ENCODE assay signal across 23 cellular contexts in genomic region chr7:523436-524336, GRCh38. TPM values are rescaled to one million over a fixed set of nuclear protein-coding genes. Genes with fewer than 3 reads are reported as not detected.
DNase-seq lines count a peak whose midpoint lies in the region; ATAC-seq and FAIRE-seq lines count a peak whose summit lies in the region.
"Had no signal": no experiment of that assay in that cellular context is flagged by ENCODE, and none has a peak within 500 bp of the region (broad histone marks: within the 10 kb centered on the region; RNA-seq: fewer than 3 reads in every experiment).

No MANE protein-coding gene starts in this region.

- peaks cover 9% of the 10 kb centered on the region for H3K4me1 Mint-ChIP-seq in memory B cell

- no peaks in the 10 kb centered on the region for H3K4me1 ChIP-seq in right cardiac atrium (ENCODE audit: control insufficient read depth, insufficient read depth, low read length)
- H3K4me1 ChIP-seq: foreskin keratinocyte had no signal

- H3K9me3 ChIP-seq in right cardiac atrium (ENCODE audit: control insufficient read depth, low read length), result no peaks in the 10 kb centered on the region
- H3K9me3 ChIP-seq: upper lobe of left lung had no signal

- H3K27ac ChIP-seq in right cardiac atrium (ENCODE audit: low read length), result peak overlapping the region; percentile 86
- H3K27ac ChIP-seq: foreskin keratinocyte, WERI-Rb-1 had no signal

- peak in 1 of 3 donors; percentile 56 for DNase-seq in right cardiac atrium
- DNase-seq in Right ventricle myocardium inferior (ENCODE audit: missing footprints), result no peak
- DNase-seq in SHP77 treated with DMSO at 0.1 percent for 48 hours (lab: John Stamatoyannopoulos, UW), result peak; percentile 70
- no peak for DNase-seq in memory B cell (ENCODE audit: low spot score in 2 of 2)
- DNase-seq in urothelium cell line (ENCODE audit: low spot score), result no peak
- no peak for DNase-seq in NCI-H2171 (lab: John Stamatoyannopoulos, UW)
- no peak for DNase-seq in MV-4-11 (lab: John Stamatoyannopoulos, UW)
- DNase-seq in posterior cingulate gyrus, result no peak
- DNase-seq: activated CD4-positive, alpha-beta T cell treated with anti-CD3 and anti-CD28 coated beads, Interleukin-2, amount 50 U/mL, for 4 hours; activated gamma-delta T cell; amniotic stem cell; caudate nucleus; CD8-positive, alpha-beta memory T cell; foreskin keratinocyte; HCEC 1CT; NCI-H1092 treated with DMSO at 0.1 percent for 48 hours; NCI-H69; PC-3; stimulated activated CD4-positive, alpha-beta T cell treated with anti-CD3 and anti-CD28 coated beads, Interleukin-2, amount 100 ng/mL, for 48 hours; stimulated activated naive CD8-positive, alpha-beta T cell treated with anti-CD3 and anti-CD28 coated beads, Interleukin-15, amount 100 ng/mL, for 72 hours; WERI-Rb-1 had no signal

- FAIRE-seq in urothelium cell line (lab: Jason Lieb, UNC), result peak; percentile 20

- H3K4me3 Mint-ChIP-seq in memory B cell, result peak overlapping the region; percentile 52
- H3K4me3 Mint-ChIP-seq: neural crest cell had no signal

- ATAC-seq in right cardiac atrium (no peak), Right ventricle myocardium inferior (no peak), memory B cell (ENCODE audit: low read depth) (no peak)
- ATAC-seq: foreskin keratinocyte; PC-3; stimulated activated naive CD8-positive, alpha-beta T cell treated with anti-CD3 and anti-CD28 coated beads, Interleukin-15, amount 100 ng/mL, for 72 hours had no signal

- no peaks in the 10 kb centered on the region for H3K9me3 Mint-ChIP-seq in memory B cell
- H3K9me3 Mint-ChIP-seq: neural crest cell; stimulated activated naive CD8-positive, alpha-beta T cell treated with anti-CD3 and anti-CD28 coated beads, Interleukin-15, amount 100 ng/mL, for 72 hours had no signal

- WGBS in right cardiac atrium, result 57% methylated on average over 25 of the region's 25 CpGs

- H3K27ac Mint-ChIP-seq in memory B cell, result no peak overlapping the region
- H3K27ac Mint-ChIP-seq: CD8-positive, alpha-beta memory T cell; stimulated activated naive CD8-positive, alpha-beta T cell treated with anti-CD3 and anti-CD28 coated beads, Interleukin-15, amount 100 ng/mL, for 72 hours had no signal

- H3K4me3 ChIP-seq in right cardiac atrium (ENCODE audit: low read length), result no peak overlapping the region

- H3K36me3 Mint-ChIP-seq in memory B cell, result no peaks in the 10 kb centered on the region
- H3K36me3 Mint-ChIP-seq: CD8-positive, alpha-beta memory T cell had no signal

- intact Hi-C loops in right cardiac atrium (cut with DNase I) (loop anchor here in 2 of 4 donors (10.0 kb wide), 2 partner anchors 131 to 201 kb away; partner anchors contain the start of genes DNAAF5 (in 1 of the 2) and PRKAR1B (in 1 of the 2)), Right ventricle myocardium inferior (cut with DNase I) (loop anchor here (5.0 kb wide), 1 partner anchor 119 kb away; no protein-coding TSS in a partner anchor), posterior cingulate gyrus (cut with DNase I) (loop anchor here (5.0 to 10.0 kb wide), 2 partner anchors 111 to 254 kb away; no protein-coding TSS in a partner anchor)

- peaks cover 3% of the 10 kb centered on the region for H3K27me3 Mint-ChIP-seq in memory B cell

- H3K27me3 ChIP-seq in right cardiac atrium (ENCODE audit: control insufficient read depth, insufficient read depth), result no peaks in the 10 kb centered on the region

RNA-seq across cellular contexts. Expression of gene PDGFA, which starts 4.0 kb away (rescaled TPM):
- total RNA-seq in right cardiac atrium, result 10 to 100 TPM; 32.2 to 44.3 (median 38.4) TPM
- 18.3 TPM for polyA plus RNA-seq in right cardiac atrium
- total RNA-seq in Right ventricle myocardium inferior, result 37.2 TPM
